ENCODE assay signal across 26 cellular contexts in the genomic region with DNA sequence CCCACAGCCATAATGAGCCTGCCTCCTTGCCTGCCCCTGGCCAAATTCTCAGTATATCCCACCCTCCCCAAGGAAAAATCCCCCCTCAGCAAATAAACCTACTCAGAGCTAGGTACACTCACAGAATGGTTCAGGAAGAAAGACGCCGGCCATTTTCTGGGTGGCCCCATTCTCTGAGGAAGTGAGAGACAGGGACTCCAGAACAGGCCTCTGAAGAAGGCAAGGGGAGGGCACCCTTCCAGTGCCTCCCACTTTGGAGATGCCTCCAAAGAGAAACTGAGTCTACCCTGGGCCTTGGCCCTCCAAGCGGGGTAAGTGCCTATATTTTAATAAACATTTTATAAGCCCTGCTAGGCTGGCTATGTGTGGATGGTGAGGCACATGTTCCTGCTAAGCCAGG. TPM values are rescaled to one million over a fixed set of nuclear protein-coding genes. Genes with fewer than 3 reads are reported as not detected.
A peak's percentile ranks its signal among the peaks of the same experiment; 100 is the strongest.
DNase-seq lines count a peak whose midpoint lies in the region; ATAC-seq, FAIRE-seq and TF ChIP-seq lines count a peak whose summit lies in the region.
"Had no signal": no experiment of that assay in that cellular context is flagged by ENCODE, and none has a peak within 500 bp of the region (broad histone marks: within the 10 kb centered on the region; RNA-seq: fewer than 3 reads in every experiment).

No MANE protein-coding gene starts in this region.

- ATAC-seq in GM12878: peak; percentile 41
- no peak for ATAC-seq in activated CD8-positive, alpha-beta memory T cell treated with anti-CD3 and anti-CD28 coated beads, Interleukin-2, amount 10 ng/mL, durations not matched to agents 7 days and 5 days
- ATAC-seq: heart left ventricle had no signal

- CTCF ChIA-PET in activated CD4-positive, alpha-beta memory T cell treated with anti-CD3 and anti-CD28 coated beads, Interleukin-2, amount 10 ng/mL, durations not matched to agents 7 days and 5 days (lab: Charles Lee): no interaction called here
- CTCF ChIA-PET in activated CD4-positive, alpha-beta memory T cell treated with anti-CD3 and anti-CD28 coated beads for 36 hours (lab: Charles Lee): interaction anchor here (1.4 kb wide), 1 partner anchor 43 kb away, joined by 5 read pairs; no protein-coding TSS in a partner anchor
- CTCF ChIA-PET in GM12878 (lab: Yijun Ruan, JAX): interaction anchor here (5.9 kb wide), 1 partner anchor 44 kb away, joined by 36 read pairs; no protein-coding TSS in a partner anchor
- CTCF ChIA-PET in activated CD8-positive, alpha-beta memory T cell treated with anti-CD3 and anti-CD28 coated beads, Interleukin-2, amount 10 ng/mL, durations not matched to agents 7 days and 5 days (lab: Charles Lee): no interaction called here

- H3K27me3 Mint-ChIP-seq in activated CD4-positive, alpha-beta memory T cell treated with anti-CD3 and anti-CD28 coated beads, Interleukin-2, amount 10 ng/mL, durations not matched to agents 7 days and 5 days: no peaks in the 10 kb centered on the region
- H3K27me3 Mint-ChIP-seq in activated CD4-positive, alpha-beta memory T cell treated with anti-CD3 and anti-CD28 coated beads for 36 hours: no peaks in the 10 kb centered on the region
- no peaks in the 10 kb centered on the region for H3K27me3 Mint-ChIP-seq in IgD-negative memory B cell
- no peaks in the 10 kb centered on the region for H3K27me3 Mint-ChIP-seq in activated CD8-positive, alpha-beta memory T cell treated with anti-CD3 and anti-CD28 coated beads, Interleukin-2, amount 10 ng/mL, durations not matched to agents 7 days and 5 days
- H3K27me3 Mint-ChIP-seq: activated CD4-positive, alpha-beta T cell treated with anti-CD3 and anti-CD28 coated beads, Interleukin-2, amount 10 ng/mL, durations not matched to agents 7 days and 5 days had no signal

- POLR2A ChIA-PET in activated CD4-positive, alpha-beta memory T cell treated with anti-CD3 and anti-CD28 coated beads, Interleukin-2, amount 10 ng/mL, durations not matched to agents 7 days and 5 days (lab: Charles Lee): no interaction called here
- POLR2A ChIA-PET in activated CD4-positive, alpha-beta memory T cell treated with anti-CD3 and anti-CD28 coated beads for 36 hours (lab: Charles Lee): no interaction called here
- POLR2A ChIA-PET in GM12878 (lab: Charles Lee): interaction anchor here (0.6 to 1.0 kb wide), 2 partner anchors 40 to 196 kb away, joined by 3 to 4 read pairs; a partner anchor contains a TSS

- SMC1A ChIA-PET in GM12878 (lab: Charles Lee; ENCODE audit: uncharacterized antibody, unreplicated experiment): interaction anchor here (0.6 kb wide), 1 partner anchor 603 kb away, joined by 3 read pairs; no protein-coding TSS in a partner anchor

- H3K27me3 ChIP-seq in GM12878 (replicated peaks in 1 of 2; ENCODE audit: control insufficient read depth in 2 of 2, insufficient read depth in 2 of 2, low read length in 1 of 2): no peaks in the 10 kb centered on the region
- no peaks in the 10 kb centered on the region for H3K27me3 ChIP-seq in osteoblast (ENCODE audit: insufficient read depth, low read length)
- H3K27me3 ChIP-seq: brain microvascular endothelial cell, heart left ventricle, upper lobe of left lung had no signal

- H3K4me1 ChIP-seq in GM12878 (ENCODE audit: control insufficient read depth, insufficient read depth, low read length) (peaks cover 20% of the 10 kb centered on the region), osteoblast (ENCODE audit: insufficient read depth, low read length) (peaks cover 2% of the 10 kb centered on the region)

- TF ChIP-seq CTCF in GM12878 (IDR thresholded peaks at IDR 0.05 in 2 of 3, conservative IDR thresholded peaks at IDR 0.05 in 1 of 3; ENCODE audit: control insufficient read depth in 2 of 3, extremely low read depth in 1 of 3, insufficient read depth in 1 of 3, low read depth in 3 of 3, low read length in 3 of 3) (no peak), osteoblast (IDR thresholded peaks at IDR 0.05; ENCODE audit: extremely low read depth, low read depth, low read length) (no peak)

- TF ChIP-seq POLR2A in GM12878 (IDR thresholded peaks at IDR 0.05; ENCODE audit: low read depth, low read length): no peak

- no peaks in the 10 kb centered on the region for H3K9me3 Mint-ChIP-seq in activated CD4-positive, alpha-beta memory T cell treated with anti-CD3 and anti-CD28 coated beads, Interleukin-2, amount 10 ng/mL, durations not matched to agents 7 days and 5 days
- H3K9me3 Mint-ChIP-seq in activated CD4-positive, alpha-beta memory T cell treated with anti-CD3 and anti-CD28 coated beads for 36 hours: no peaks in the 10 kb centered on the region
- H3K9me3 Mint-ChIP-seq in IgD-negative memory B cell: no peaks in the 10 kb centered on the region
- H3K9me3 Mint-ChIP-seq in activated CD8-positive, alpha-beta memory T cell treated with anti-CD3 and anti-CD28 coated beads, Interleukin-2, amount 10 ng/mL, durations not matched to agents 7 days and 5 days (ENCODE audit: low read depth): no peaks in the 10 kb centered on the region
- H3K9me3 Mint-ChIP-seq: activated CD4-positive, alpha-beta T cell treated with anti-CD3 and anti-CD28 coated beads, Interleukin-2, amount 10 ng/mL, durations not matched to agents 7 days and 5 days; T-helper 2 cell treated with Interferon-gamma antibody and Interleukin-4, amounts not matched to agents 5 μg/mL and 100 μg/mL, for 36 hours had no signal

- H3K4me3 ChIP-seq in GM12878: peak overlapping the region; percentile 81
- no peak overlapping the region for H3K4me3 ChIP-seq in osteoblast (ENCODE audit: insufficient read depth, low read length)
- H3K4me3 ChIP-seq: smooth muscle cell, upper lobe of left lung had no signal

- H3K4me1 Mint-ChIP-seq in activated CD4-positive, alpha-beta memory T cell treated with anti-CD3 and anti-CD28 coated beads, Interleukin-2, amount 10 ng/mL, durations not matched to agents 7 days and 5 days: peaks cover 26% of the 10 kb centered on the region
- peaks cover 20% of the 10 kb centered on the region for H3K4me1 Mint-ChIP-seq in activated CD4-positive, alpha-beta memory T cell treated with anti-CD3 and anti-CD28 coated beads for 36 hours (ENCODE audit: low read depth)
- H3K4me1 Mint-ChIP-seq in IgD-negative memory B cell: peaks cover 15 to 30% (median 27%) of the 10 kb centered on the region in 3 donors
- peaks cover 35% of the 10 kb centered on the region for H3K4me1 Mint-ChIP-seq in activated CD8-positive, alpha-beta memory T cell treated with anti-CD3 and anti-CD28 coated beads, Interleukin-2, amount 10 ng/mL, durations not matched to agents 7 days and 5 days

- no peak for TF ChIP-seq EP300 in GM12878 (IDR thresholded peaks at IDR 0.05; ENCODE audit: borderline replicate concordance in 1 of 2, control insufficient read depth in 1 of 2, low read depth in 2 of 2, low read length in 2 of 2)

- H3K27ac Mint-ChIP-seq in activated CD4-positive, alpha-beta memory T cell treated with anti-CD3 and anti-CD28 coated beads, Interleukin-2, amount 10 ng/mL, durations not matched to agents 7 days and 5 days: no peak overlapping the region
- H3K27ac Mint-ChIP-seq in activated CD4-positive, alpha-beta memory T cell treated with anti-CD3 and anti-CD28 coated beads for 36 hours: no peak overlapping the region
- H3K27ac Mint-ChIP-seq in IgD-negative memory B cell: no peak overlapping the region
- H3K27ac Mint-ChIP-seq in activated CD8-positive, alpha-beta memory T cell treated with anti-CD3 and anti-CD28 coated beads, Interleukin-2, amount 10 ng/mL, durations not matched to agents 7 days and 5 days: no peak overlapping the region
- H3K27ac Mint-ChIP-seq: activated CD4-positive, alpha-beta T cell treated with anti-CD3 and anti-CD28 coated beads, Interleukin-2, amount 10 ng/mL, durations not matched to agents 7 days and 5 days; T-helper 2 cell treated with Interferon-gamma antibody and Interleukin-4, amounts not matched to agents 5 μg/mL and 100 μg/mL, for 36 hours had no signal

- no peak for FAIRE-seq in GM12878 (lab: Jason Lieb, UNC)

- H3K27ac ChIP-seq in GM12878 (ENCODE audit: control insufficient read depth, insufficient read depth): peak overlapping the region; percentile 62
- H3K27ac ChIP-seq in osteoblast (ENCODE audit: low read depth, low read length): no peak overlapping the region
- H3K27ac ChIP-seq: brain microvascular endothelial cell, heart left ventricle, upper lobe of left lung, WERI-Rb-1 had no signal

- in situ Hi-C loops in GM12878 (cut with MboI): no loop called here

- intact Hi-C loops in activated CD4-positive, alpha-beta memory T cell treated with anti-CD3 and anti-CD28 coated beads for 36 hours (cut with micrococcal nuclease): no loop called here
- intact Hi-C loops in GM12878 (cut with micrococcal nuclease; ENCODE audit: unreplicated experiment): loop anchor here (5.0 kb wide), 1 partner anchor 125 kb away; a partner anchor contains a TSS

- H3K4me2 ChIP-seq in GM12878 (ENCODE audit: control insufficient read depth, insufficient read depth) (peak overlapping the region; percentile 99), osteoblast (ENCODE audit: insufficient read depth, low read length) (no peak overlapping the region)
- H3K4me2 ChIP-seq: smooth muscle cell had no signal

- peaks cover 32% of the 10 kb centered on the region for H3K79me2 ChIP-seq in GM12878 (ENCODE audit: control insufficient read depth, insufficient read depth, low read length)
- H3K79me2 ChIP-seq in osteoblast (ENCODE audit: insufficient read depth, low read length): peaks cover 2% of the 10 kb centered on the region

- H3K9me3 ChIP-seq in GM12878 (replicated peaks; ENCODE audit: control insufficient read depth, insufficient read depth, low read length): no peaks in the 10 kb centered on the region
- H3K9me3 ChIP-seq in osteoblast (ENCODE audit: low read depth, low read length): no peaks in the 10 kb centered on the region
- H3K9me3 ChIP-seq: upper lobe of left lung had no signal

- H2AFZ ChIP-seq in GM12878 (ENCODE audit: control insufficient read depth, low read depth, low read length) (peak overlapping the region; percentile 62), osteoblast (ENCODE audit: low read length) (no peak overlapping the region)

- WGBS in GM12878 (ENCODE audit: insufficient coverage, insufficient replicate concordance, low lambda C conversion rate, missing lambda C conversion rate): 68% methylated on average over 3 of the region's 3 CpGs

- H3K36me3 Mint-ChIP-seq in activated CD4-positive, alpha-beta memory T cell treated with anti-CD3 and anti-CD28 coated beads, Interleukin-2, amount 10 ng/mL, durations not matched to agents 7 days and 5 days (ENCODE audit: low read depth): peaks cover 43% of the 10 kb centered on the region
- peaks cover 32% of the 10 kb centered on the region for H3K36me3 Mint-ChIP-seq in activated CD4-positive, alpha-beta memory T cell treated with anti-CD3 and anti-CD28 coated beads for 36 hours
- H3K36me3 Mint-ChIP-seq in IgD-negative memory B cell: peaks cover 6% of the 10 kb centered on the region
- H3K36me3 Mint-ChIP-seq in activated CD8-positive, alpha-beta memory T cell treated with anti-CD3 and anti-CD28 coated beads, Interleukin-2, amount 10 ng/mL, durations not matched to agents 7 days and 5 days: peaks cover 35% of the 10 kb centered on the region

- no peaks in the 10 kb centered on the region for H4K20me1 ChIP-seq in GM12878 (ENCODE audit: control insufficient read depth, insufficient read depth)
- H4K20me1 ChIP-seq in osteoblast (ENCODE audit: insufficient read depth, low read length): peaks cover 6% of the 10 kb centered on the region

- H3K4me3 Mint-ChIP-seq in activated CD4-positive, alpha-beta memory T cell treated with anti-CD3 and anti-CD28 coated beads, Interleukin-2, amount 10 ng/mL, durations not matched to agents 7 days and 5 days: peak overlapping the region; percentile 98
- H3K4me3 Mint-ChIP-seq in activated CD4-positive, alpha-beta memory T cell treated with anti-CD3 and anti-CD28 coated beads for 36 hours: no peak overlapping the region
- H3K4me3 Mint-ChIP-seq in IgD-negative memory B cell: peak overlapping the region in 3 of 4 donors; percentile 38 to 96 (median 39)
- no peak overlapping the region for H3K4me3 Mint-ChIP-seq in activated CD8-positive, alpha-beta memory T cell treated with anti-CD3 and anti-CD28 coated beads, Interleukin-2, amount 10 ng/mL, durations not matched to agents 7 days and 5 days

- TF ChIP-seq RAD21 in GM12878 (IDR thresholded peaks at IDR 0.05; ENCODE audit: insufficient read depth, low read depth, low read length): no peak

- no peak for DNase-seq in activated CD4-positive, alpha-beta memory T cell treated with anti-CD3 and anti-CD28 coated beads, Interleukin-2, amount 10 ng/mL, durations not matched to agents 7 days and 5 days
- no peak for DNase-seq in activated CD4-positive, alpha-beta memory T cell treated with anti-CD3 and anti-CD28 coated beads for 36 hours
- DNase-seq in GM12878 (ENCODE audit: low read depth, low spot score) (no peak), osteoblast (ENCODE audit: insufficient read length, low spot score, missing footprints) (peak; percentile 65), AML-193 (lab: John Stamatoyannopoulos, UW) (no peak), NCI-H1092 treated with DMSO at 0.1 percent for 48 hours (lab: John Stamatoyannopoulos, UW) (no peak)
- DNase-seq in activated CD8-positive, alpha-beta memory T cell treated with anti-CD3 and anti-CD28 coated beads, Interleukin-2, amount 10 ng/mL, durations not matched to agents 7 days and 5 days: no peak
- DNase-seq: activated CD4-positive, alpha-beta T cell treated with anti-CD3 and anti-CD28 coated beads, Interleukin-2, amount 10 ng/mL, durations not matched to agents 7 days and 5 days; activated effector memory CD4-positive, alpha-beta T cell treated with Interleukin-2 at 50 U/mL for 16 hours; brain microvascular endothelial cell; effector memory CD4-positive, alpha-beta T cell; erythroblast; heart left ventricle; KG1; NCI-H1048; NCI-H187 treated with DMSO at 0.1 percent for 48 hours; NCI-H2227 treated with DMSO at 0.1 percent for 48 hours; NCI-H69; retina; RPMI8226; stimulated activated CD4-positive, alpha-beta T cell treated with anti-CD3 and anti-CD28 coated beads, Interleukin-2, amount 100 ng/mL, for 24 hours; upper lobe of left lung; WERI-Rb-1 had no signal

- RAD21 ChIA-PET in GM12878 (lab: Charles Lee; ENCODE audit: unreplicated experiment): interaction anchor here (0.6 kb wide), 1 partner anchor 717 kb away, joined by 3 read pairs; no protein-coding TSS in a partner anchor

- peaks cover 13 to 23% of the 10 kb centered on the region in 2 experiments for H3K36me3 ChIP-seq in GM12878 (ENCODE audit: control insufficient read depth in 2 of 2, insufficient read depth in 2 of 2, low read length in 1 of 2)
- H3K36me3 ChIP-seq in osteoblast (ENCODE audit: insufficient read depth, low read length): peaks cover 6% of the 10 kb centered on the region

- BruUV-seq in GM12878 (replicated peaks; lab: Mats Ljungman, UMichigan): no TSS peak

- H3K9ac ChIP-seq in GM12878 (ENCODE audit: control insufficient read depth, insufficient read depth, low read length): peak overlapping the region; percentile 5

RNA-seq across cellular contexts. Expression of a gene that starts 2.3 kb away (rescaled TPM):
- 10 to 100 TPM; 11.4 to 12.1 TPM for total RNA-seq in activated CD4-positive, alpha-beta memory T cell treated with anti-CD3 and anti-CD28 coated beads, Interleukin-2, amount 10 ng/mL, durations not matched to agents 7 days and 5 days
- 1 to 10 TPM; 9.6 to 10.0 TPM for total RNA-seq in activated CD4-positive, alpha-beta memory T cell treated with anti-CD3 and anti-CD28 coated beads for 36 hours
- 14.7 TPM for polyA plus RNA-seq in IgD-negative memory B cell
- 37.7 and 40.3 TPM in 2 replicates for total RNA-seq in GM12878 (2013; cell fraction: nucleolus; rRNA removed)
- total RNA-seq in GM12878 (2014; rRNA removed): 20.7 and 22.3 TPM in 2 replicates
- total RNA-seq in GM12878 (2014; rRNA removed; fragmentation: Illumina TruSeq; extraction: Trizol): 20.7 and 22.1 TPM in 2 replicates
- total RNA-seq in GM12878 (2021): 21.0 and 25.9 TPM in 2 replicates
- 4.2 TPM for polyA plus RNA-seq in GM12878 (2011; ENCODE audit: low read depth)
- polyA plus RNA-seq in GM12878 (2011; rRNA removed): 25.1 and 29.7 TPM in 2 replicates
- polyA plus RNA-seq in GM12878 (2011; cell fraction: cytosol; rRNA removed): 37.9 and 45.4 TPM in 2 replicates
- polyA plus RNA-seq in GM12878 (2011; cell fraction: nucleus; rRNA removed): 33.3 and 33.7 TPM in 2 replicates
- 6.9 and 8.4 TPM in 2 replicates for polyA plus RNA-seq in GM12878 (2012)
- 17.8 and 18.0 TPM in 2 replicates for polyA plus RNA-seq in GM12878 (2014; fragmentation: Illumina TruSeq; extraction: Trizol)
- 10 to 100 TPM; 16.1 to 17.2 TPM for polyA plus RNA-seq in GM12878 (2014; fragmentation: Nextera tagmentation; extraction: Ambion mirVana)
- polyA plus RNA-seq in GM12878 (2014; rRNA removed): 21.2 and 25.2 TPM in 2 replicates
- polyA plus RNA-seq in GM12878 (2016; fragmentation: Nextera tagmentation; extraction: Ambion mirVana): 10 to 100 TPM; 16.7 to 18.0 TPM
- 50.9 and 59.4 TPM in 2 replicates for polyA minus RNA-seq in GM12878 (2011; rRNA and poly(A)+ RNA removed)
- 18.0 and 20.0 TPM in 2 replicates for polyA minus RNA-seq in GM12878 (2011; cell fraction: cytosol; rRNA and poly(A)+ RNA removed)
- polyA minus RNA-seq in GM12878 (2011; cell fraction: nucleus; rRNA and poly(A)+ RNA removed): 19.0 and 38.4 TPM in 2 replicates
- total RNA-seq in osteoblast: 6.5 and 7.1 TPM in 2 replicates
- 10 to 100 TPM; 13.0 to 17.1 TPM for total RNA-seq in activated CD8-positive, alpha-beta memory T cell treated with anti-CD3 and anti-CD28 coated beads, Interleukin-2, amount 10 ng/mL, durations not matched to agents 7 days and 5 days

RNA-seq across cellular contexts. Expression of a gene that starts 20.3 kb away (rescaled TPM):
- 10 to 100 TPM; 25.6 to 28.5 TPM for total RNA-seq in activated CD4-positive, alpha-beta memory T cell treated with anti-CD3 and anti-CD28 coated beads, Interleukin-2, amount 10 ng/mL, durations not matched to agents 7 days and 5 days
- total RNA-seq in activated CD4-positive, alpha-beta memory T cell treated with anti-CD3 and anti-CD28 coated beads for 36 hours: 10 to 100 TPM; 38.4 to 42.7 TPM
- 35.7 TPM for polyA plus RNA-seq in IgD-negative memory B cell
- 12.1 and 13.1 TPM in 2 replicates for total RNA-seq in GM12878 (2013; cell fraction: nucleolus; rRNA removed)
- 47.2 and 52.1 TPM in 2 replicates for total RNA-seq in GM12878 (2014; rRNA removed)
- 38.7 and 39.4 TPM in 2 replicates for total RNA-seq in GM12878 (2014; rRNA removed; fragmentation: Illumina TruSeq; extraction: Trizol)
- 49.1 and 49.4 TPM in 2 replicates for total RNA-seq in GM12878 (2021)
- polyA plus RNA-seq in GM12878 (2011; ENCODE audit: low read depth): 41.5 TPM
- 37.6 and 46.0 TPM in 2 replicates for polyA plus RNA-seq in GM12878 (2011; rRNA removed)
- 35.5 and 41.4 TPM in 2 replicates for polyA plus RNA-seq in GM12878 (2011; cell fraction: cytosol; rRNA removed)
- polyA plus RNA-seq in GM12878 (2011; cell fraction: nucleus; rRNA removed): 10.9 and 13.3 TPM in 2 replicates
- polyA plus RNA-seq in GM12878 (2012): 44.1 and 53.3 TPM in 2 replicates
- polyA plus RNA-seq in GM12878 (2014; fragmentation: Illumina TruSeq; extraction: Trizol): 35.5 and 37.1 TPM in 2 replicates
- polyA plus RNA-seq in GM12878 (2014; fragmentation: Nextera tagmentation; extraction: Ambion mirVana): 10 to 100 TPM in 1 of 2 experiments, 1 to 10 TPM in 1; 5.1 to 19.3 TPM
- polyA plus RNA-seq in GM12878 (2014; rRNA removed): 53.0 and 54.2 TPM in 2 replicates
- 10 to 100 TPM; 10.8 to 83.4 TPM for polyA plus RNA-seq in GM12878 (2016; fragmentation: Nextera tagmentation; extraction: Ambion mirVana)
- polyA minus RNA-seq in GM12878 (2011; rRNA and poly(A)+ RNA removed): 9.2 and 15.1 TPM in 2 replicates
- polyA minus RNA-seq in GM12878 (2011; cell fraction: cytosol; rRNA and poly(A)+ RNA removed): 6.0 and 6.1 TPM in 2 replicates
- 1.9 and 2.2 TPM in 2 replicates for polyA minus RNA-seq in GM12878 (2011; cell fraction: nucleus; rRNA and poly(A)+ RNA removed)
- total RNA-seq in osteoblast: 33.7 and 35.4 TPM in 2 replicates
- total RNA-seq in activated CD8-positive, alpha-beta memory T cell treated with anti-CD3 and anti-CD28 coated beads, Interleukin-2, amount 10 ng/mL, durations not matched to agents 7 days and 5 days: 10 to 100 TPM; 33.9 to 37.6 TPM

Comparison
In these comparisons a context has a peak if more than half of its experiments do, and no peak if none do; other contexts are left out.
1. H3K4me3 Mint-ChIP-seq: peak in activated CD4-positive, alpha-beta memory T cell treated with anti-CD3 and anti-CD28 coated beads, Interleukin-2, amount 10 ng/mL, durations not matched to agents 7 days and 5 days (single experiment) and IgD-negative memory B cell (3 of 4); none in activated CD4-positive, alpha-beta memory T cell treated with anti-CD3 and anti-CD28 coated beads for 36 hours (single experiment) and activated CD8-positive, alpha-beta memory T cell treated with anti-CD3 and anti-CD28 coated beads, Interleukin-2, amount 10 ng/mL, durations not matched to agents 7 days and 5 days (single experiment).
2. CTCF ChIA-PET loops: an anchor here in activated CD4-positive, alpha-beta memory T cell treated with anti-CD3 and anti-CD28 coated beads for 36 hours (1.4 kb wide) and GM12878 (5.9 kb wide); none called in activated CD4-positive, alpha-beta memory T cell treated with anti-CD3 and anti-CD28 coated beads, Interleukin-2, amount 10 ng/mL, durations not matched to agents 7 days and 5 days and activated CD8-positive, alpha-beta memory T cell treated with anti-CD3 and anti-CD28 coated beads, Interleukin-2, amount 10 ng/mL, durations not matched to agents 7 days and 5 days.